ENCODE assay signal across 31 cellular contexts in the genomic region with DNA sequence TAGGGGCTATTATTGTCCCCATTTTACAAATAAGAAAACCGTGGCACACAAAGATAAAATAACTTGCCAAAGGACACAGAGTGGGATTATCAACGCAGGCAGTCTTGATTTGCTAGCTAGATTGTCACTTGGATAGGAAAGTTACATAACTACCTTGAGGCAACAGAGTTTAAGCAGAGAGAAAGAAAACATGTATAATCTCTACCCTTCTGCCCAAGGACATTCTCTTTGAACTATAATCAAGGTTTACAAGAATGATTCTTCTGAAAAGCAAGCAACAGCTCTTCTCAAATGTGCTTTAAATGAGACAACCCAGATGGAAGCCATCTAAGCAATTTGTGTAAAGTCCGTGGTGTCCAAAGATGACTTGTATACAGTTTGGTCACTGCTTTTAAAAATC.
"Had no signal": no experiment of that assay in that cellular context is flagged by ENCODE, and none has a peak within 500 bp of the region (broad histone marks: within the 10 kb centered on the region; RNA-seq: fewer than 3 reads in every experiment).

No MANE protein-coding gene starts in this region.

- H3K4me2 ChIP-seq: PC-9 had no signal

- H3K9me3 Mint-ChIP-seq: activated B cell treated with CpG ODN at 0.5 μM for 24 hours had no signal

- H3K27ac ChIP-seq: PC-9, RWPE1, VCaP had no signal

- H3K27ac Mint-ChIP-seq: activated B cell treated with CpG ODN at 0.5 μM for 24 hours; activated CD4-positive, alpha-beta memory T cell treated with anti-CD3 and anti-CD28 coated beads for 36 hours; activated naive CD4-positive, alpha-beta T cell treated with anti-CD3 and anti-CD28 coated beads for 36 hours; activated naive CD4-positive, alpha-beta T cell treated with anti-CD3 and anti-CD28 coated beads, Interleukin-2, amount 50 U/mL, for 72 hours; activated naive CD8-positive, alpha-beta T cell treated with anti-CD3 and anti-CD28 coated beads, Interleukin-2, amount 50 U/mL, for 24 hours; activated T-helper 1 cell treated with anti-CD3 and anti-CD28 coated beads, Interleukin-12 subunit alpha, Interleukin-12 subunit beta, Interleukin-2, Interleukin-4 antibody, amounts not matched to agents 30 ng/mL and 10 ng/mL and 1 ng/mL, durations not matched to agents 14 hours and 24 hours and 36 hours; brain had no signal

- H3K4me3 ChIP-seq: PC-9 had no signal

- DNase-seq: activated B cell treated with CpG ODN at 0.5 μM for 24 hours; activated CD4-positive, alpha-beta memory T cell treated with anti-CD3 and anti-CD28 coated beads for 36 hours; activated CD4-positive, alpha-beta T cell treated with anti-CD3 and anti-CD28 coated beads for 4 hours; activated CD4-positive, alpha-beta T cell treated with anti-CD3 and anti-CD28 coated beads, Interleukin-2, amount 50 U/mL, for 1 hour; activated CD4-positive, CD25-positive, alpha-beta regulatory T cell treated with anti-CD3 and anti-CD28 coated beads, Interleukin-2, amount 50 U/mL, for 72 hours; activated CD8-positive, alpha-beta memory T cell treated with anti-CD3 and anti-CD28 coated beads, Interleukin-2, amount 50 U/mL, for 4 hours; activated gamma-delta T cell treated with Interleukin-2 at 50 U/mL for 16 hours; activated naive CD4-positive, alpha-beta T cell treated with anti-CD3 and anti-CD28 coated beads for 36 hours; activated naive CD8-positive, alpha-beta T cell treated with anti-CD3 and anti-CD28 coated beads, Interleukin-2, amount 50 U/mL, for 24 hours; activated T-cell treated with anti-CD3 and anti-CD28 coated beads for 4 hours; activated T-cell treated with anti-CD3 and anti-CD28 coated beads, Interleukin-2, amount 50 U/mL, for 4 hours; anterior cingulate cortex; caudate nucleus; cerebellar nuclear complex; MM.1S; MV-4-11; NCI-H526; NCI-H774; NK-92 treated with Interleukin-12 subunit alpha and Interleukin-12 subunit beta, amount 100 ng/mL, for 24 hours; PC-9; SIG-M5; T-helper 1 cell; T-helper 2 cell; T-helper 9 cell had no signal

- H3K4me1 Mint-ChIP-seq: activated B cell treated with CpG ODN at 0.5 μM for 24 hours, brain had no signal

- H3K27me3 Mint-ChIP-seq: activated CD4-positive, alpha-beta memory T cell treated with anti-CD3 and anti-CD28 coated beads for 36 hours; activated naive CD8-positive, alpha-beta T cell treated with anti-CD3 and anti-CD28 coated beads, Interleukin-2, amount 50 U/mL, for 24 hours; brain had no signal

- H2AFZ ChIP-seq: PC-9 had no signal

- H3K4me3 Mint-ChIP-seq: activated B cell treated with CpG ODN at 0.5 μM for 24 hours; activated CD4-positive, alpha-beta memory T cell treated with anti-CD3 and anti-CD28 coated beads for 36 hours; activated naive CD4-positive, alpha-beta T cell treated with anti-CD3 and anti-CD28 coated beads for 36 hours; activated naive CD8-positive, alpha-beta T cell treated with anti-CD3 and anti-CD28 coated beads, Interleukin-2, amount 50 U/mL, for 24 hours; activated T-cell treated with anti-CD3 and anti-CD28 coated beads, Interleukin-2, amount 50 U/mL, for 4 hours; activated T-helper 1 cell treated with anti-CD3 and anti-CD28 coated beads, Interleukin-12 subunit alpha, Interleukin-12 subunit beta, Interleukin-2, Interleukin-4 antibody, amounts not matched to agents 30 ng/mL and 10 ng/mL and 1 ng/mL, durations not matched to agents 14 hours and 24 hours and 36 hours; brain had no signal

- FAIRE-seq: bronchial epithelial cell, RCC 7860 had no signal
